1 cellular context compared by ENCODE assay signal in the genomic region with DNA sequence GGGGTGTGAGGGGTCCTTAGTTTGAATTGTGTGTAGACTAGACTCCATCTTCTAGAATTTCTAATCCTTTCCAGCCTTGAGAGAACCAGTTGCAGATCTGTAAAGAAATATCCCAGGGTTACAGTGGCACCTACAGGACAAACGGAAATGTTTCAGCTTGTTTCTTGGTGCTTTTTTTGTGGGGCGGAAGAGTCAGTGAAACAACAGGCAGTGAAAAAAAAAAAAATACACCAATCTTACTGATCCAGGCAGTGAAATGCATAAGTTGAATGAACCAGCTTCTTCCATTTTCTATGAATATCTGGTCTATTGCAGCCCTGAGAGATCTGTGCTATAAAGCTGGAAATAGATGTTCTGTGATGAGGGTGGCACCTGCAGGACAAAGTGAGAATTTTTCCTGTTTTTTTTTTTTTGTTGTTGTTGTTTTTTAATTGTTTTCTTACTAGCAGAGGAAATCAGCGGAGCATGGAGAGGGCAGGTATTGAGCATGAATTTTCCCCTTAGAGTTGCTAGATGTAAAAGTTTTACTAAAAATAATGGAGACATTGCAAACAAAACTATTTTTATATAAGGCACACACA.
TF ChIP-seq lines count a peak whose summit lies in the region.

No MANE protein-coding gene starts in this region.

TF ChIP-seq in HEK293, 187 proteins besides CTCF, POLR2A, EP300 and RAD21 (continued from another document):
- TF ChIP-seq KLF8 (tag by site-specific recombination; IDR thresholded peaks at IDR 0.05) (no peak), ZNF350 (tag by site-specific recombination; IDR thresholded peaks at IDR 0.05) (no peak), ZNF132 (tag by site-specific recombination; IDR thresholded peaks at IDR 0.05; ENCODE audit: borderline replicate concordance) (no peak), ZNF654 (tag by site-specific recombination; IDR thresholded peaks at IDR 0.05; ENCODE audit: low read depth) (peak; percentile 93), ZNF335 (tag by site-specific recombination; conservative IDR thresholded peaks at IDR 0.05) (peak; percentile 37; the same call in 1 of the 2 replicates)
- TF ChIP-seq, protein P1, sequence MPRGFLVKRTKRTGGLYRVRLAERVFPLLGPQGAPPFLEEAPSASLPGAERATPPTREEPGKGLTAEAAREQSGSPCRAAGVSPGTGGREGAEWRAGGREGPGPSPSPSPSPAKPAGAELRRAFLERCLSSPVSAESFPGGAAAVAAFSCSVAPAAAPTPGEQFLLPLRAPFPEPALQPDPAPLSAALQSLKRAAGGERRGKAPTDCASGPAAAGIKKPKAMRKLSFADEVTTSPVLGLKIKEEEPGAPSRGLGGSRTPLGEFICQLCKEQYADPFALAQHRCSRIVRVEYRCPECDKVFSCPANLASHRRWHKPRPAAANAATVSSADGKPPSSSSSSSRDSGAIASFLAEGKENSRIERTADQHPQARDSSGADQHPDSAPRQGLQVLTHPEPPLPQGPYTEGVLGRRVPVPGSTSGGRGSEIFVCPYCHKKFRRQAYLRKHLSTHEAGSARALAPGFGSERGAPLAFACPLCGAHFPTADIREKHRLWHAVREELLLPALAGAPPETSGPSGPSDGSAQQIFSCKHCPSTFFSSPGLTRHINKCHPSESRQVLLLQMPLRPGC (tag by site-specific recombination; IDR thresholded peaks at IDR 0.05), result no peak
- TF ChIP-seq, protein P2, sequence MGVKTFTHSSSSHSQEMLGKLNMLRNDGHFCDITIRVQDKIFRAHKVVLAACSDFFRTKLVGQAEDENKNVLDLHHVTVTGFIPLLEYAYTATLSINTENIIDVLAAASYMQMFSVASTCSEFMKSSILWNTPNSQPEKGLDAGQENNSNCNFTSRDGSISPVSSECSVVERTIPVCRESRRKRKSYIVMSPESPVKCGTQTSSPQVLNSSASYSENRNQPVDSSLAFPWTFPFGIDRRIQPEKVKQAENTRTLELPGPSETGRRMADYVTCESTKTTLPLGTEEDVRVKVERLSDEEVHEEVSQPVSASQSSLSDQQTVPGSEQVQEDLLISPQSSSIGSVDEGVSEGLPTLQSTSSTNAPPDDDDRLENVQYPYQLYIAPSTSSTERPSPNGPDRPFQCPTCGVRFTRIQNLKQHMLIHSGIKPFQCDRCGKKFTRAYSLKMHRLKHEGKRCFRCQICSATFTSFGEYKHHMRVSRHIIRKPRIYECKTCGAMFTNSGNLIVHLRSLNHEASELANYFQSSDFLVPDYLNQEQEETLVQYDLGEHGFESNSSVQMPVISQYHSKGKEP (tag by site-specific recombination; IDR thresholded peaks at IDR 0.05), result no peak
TF ChIP-seq in HEK293: peak in this region for 8.
